15 cellular contexts compared by ENCODE assay signal in the genomic region with DNA sequence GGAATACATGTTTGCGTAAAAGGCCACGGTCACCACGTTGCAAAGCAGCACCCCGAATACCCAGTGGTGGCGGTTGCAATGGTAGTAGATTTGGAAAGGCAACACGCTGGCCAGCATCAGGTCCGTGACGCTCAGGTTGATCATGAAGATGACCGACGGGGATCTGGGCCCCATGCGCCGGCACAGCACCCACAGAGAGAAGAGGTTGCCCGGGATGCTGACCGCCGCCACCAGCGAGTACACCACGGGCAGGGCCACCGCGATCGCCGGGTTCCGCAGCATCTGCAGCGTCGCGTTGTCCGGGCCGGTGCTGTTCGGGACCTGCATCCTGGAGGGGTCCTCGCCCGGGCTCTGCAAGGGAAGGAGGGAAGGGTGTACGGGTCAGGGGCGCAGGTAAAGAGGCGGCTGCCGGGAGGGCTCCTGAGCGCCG. TPM values are rescaled to one million over a fixed set of nuclear protein-coding genes. Genes with fewer than 3 reads are reported as not detected.
DNase-seq lines count a peak whose midpoint lies in the region; ATAC-seq and TF ChIP-seq lines count a peak whose summit lies in the region.
"Had no signal": no experiment of that assay in that cellular context is flagged by ENCODE, and none has a peak within 500 bp of the region (broad histone marks: within the 10 kb centered on the region; RNA-seq: fewer than 3 reads in every experiment).

No MANE protein-coding gene starts in this region.

- WGBS in sigmoid colon, 2 donors = 62 to 78% methylated on average over 36 of the region's 36 CpGs
- 46% methylated on average over 35 of the region's 36 CpGs; no CpG with 5 or more reads in 1 of the 2 donors for WGBS in transverse colon (ENCODE audit: low coverage in 1 of 2), 2 donors

- no peaks in the 10 kb centered on the region for H3K27me3 ChIP-seq in effector memory CD4-positive, alpha-beta T cell (replicated peaks; ENCODE audit: control insufficient read depth, insufficient read depth, low read length, poor library complexity, severe bottlenecking)
- H3K27me3 ChIP-seq in sigmoid colon (peaks cover 11 to 64% (median 13%) of the 10 kb centered on the region in 3 donors), transverse colon (peaks cover 7% of the 10 kb centered on the region)

- H3K36me3 ChIP-seq in effector memory CD4-positive, alpha-beta T cell (ENCODE audit: control insufficient read depth, insufficient read depth, low read length) = peaks cover 24% of the 10 kb centered on the region
- no peaks in the 10 kb centered on the region for H3K36me3 ChIP-seq in sigmoid colon
- H3K36me3 ChIP-seq in transverse colon = no peaks in the 10 kb centered on the region
- H3K36me3 ChIP-seq: prostate gland had no signal

- ATAC-seq in T-cell (replicated peaks in 1 of 4) = no peak
- ATAC-seq: HCT116 had no signal

- CTCF ChIA-PET in T-cell (lab: Charles Lee) = no interaction called here

- H3K36me3 Mint-ChIP-seq in T-helper 2 cell treated with Interferon-gamma antibody and Interleukin-4, amounts not matched to agents 5 μg/mL and 100 μg/mL, for 36 hours (ENCODE audit: low read depth) = peaks cover 67% of the 10 kb centered on the region
- peaks cover 21% of the 10 kb centered on the region for H3K36me3 Mint-ChIP-seq in T-cell

- H3K4me3 Mint-ChIP-seq in T-helper 2 cell treated with Interferon-gamma antibody and Interleukin-4, amounts not matched to agents 5 μg/mL and 100 μg/mL, for 36 hours = peak overlapping the region; percentile 79
- peak overlapping the region in 2 of 3 donors; percentile 34 to 78 for H3K4me3 Mint-ChIP-seq in T-cell

- peaks cover 60% of the 10 kb centered on the region for H3K4me1 Mint-ChIP-seq in T-helper 2 cell treated with Interferon-gamma antibody and Interleukin-4, amounts not matched to agents 5 μg/mL and 100 μg/mL, for 36 hours (ENCODE audit: low read depth)
- H3K4me1 Mint-ChIP-seq in T-cell = peaks cover 80 to 91% (median 89%) of the 10 kb centered on the region in 3 donors

- intact Hi-C loops in sigmoid colon (cut with DNase I) = no loop called here
- intact Hi-C loops in transverse colon (cut with DNase I; ENCODE audit: low total_unique reads) = no loop called here

- peak overlapping the region; percentile 73 for H3K27ac ChIP-seq in effector memory CD4-positive, alpha-beta T cell (ENCODE audit: insufficient read depth, low read length, poor library complexity, severe bottlenecking)
- H3K27ac ChIP-seq in sigmoid colon (no peak overlapping the region), transverse colon (peak overlapping the region in 1 of 4 donors; percentile 69)
- H3K27ac ChIP-seq: dorsolateral prefrontal cortex, prostate gland had no signal

- TF ChIP-seq CTCF in sigmoid colon (IDR thresholded peaks at IDR 0.05) (no peak), transverse colon (IDR thresholded peaks at IDR 0.05) (no peak)

- POLR2A ChIA-PET in T-cell (lab: Charles Lee) = no interaction called here

- peak; percentile 4 for DNase-seq in T-helper 2 cell treated with Interferon-gamma antibody and Interleukin-4, amounts not matched to agents 5 μg/mL and 100 μg/mL, for 36 hours (ENCODE audit: low spot score)
- no peak for DNase-seq in T-helper 2 cell
- DNase-seq in T-cell = peak in 4 of 34 experiments; percentile 2 to 24 (median 8)
- no peak for DNase-seq in effector memory CD4-positive, alpha-beta T cell
- DNase-seq in sigmoid colon = peak; percentile 56
- no peak for DNase-seq in transverse colon
- no peak for DNase-seq in amygdala (lab: John Stamatoyannopoulos, UW)
- no peak for DNase-seq in dermis blood vessel endothelial cell
- DNase-seq: 8988T; DMS 273 treated with DMSO at 0.1 percent for 48 hours; foreskin melanocyte; stimulated activated CD4-positive, alpha-beta T cell treated with anti-CD3 and anti-CD28 coated beads, Interleukin-4, amount 100 ng/mL, for 4 hours had no signal

- H3K4me3 ChIP-seq in effector memory CD4-positive, alpha-beta T cell (ENCODE audit: insufficient read depth, low read depth, low read length, poor library complexity, severe bottlenecking) = no peak overlapping the region
- H3K4me3 ChIP-seq in sigmoid colon (no peak overlapping the region), transverse colon (no peak overlapping the region)
- H3K4me3 ChIP-seq: prostate gland had no signal

- peak overlapping the region; percentile 81 for H3K27ac Mint-ChIP-seq in T-helper 2 cell treated with Interferon-gamma antibody and Interleukin-4, amounts not matched to agents 5 μg/mL and 100 μg/mL, for 36 hours
- H3K27ac Mint-ChIP-seq in T-cell = peak overlapping the region; percentile 68 to 98

- no peak for TF ChIP-seq POLR2A in sigmoid colon (IDR thresholded peaks at IDR 0.05)
- no peak for TF ChIP-seq POLR2A in transverse colon (IDR thresholded peaks at IDR 0.05)

- H3K9me3 ChIP-seq in effector memory CD4-positive, alpha-beta T cell (ENCODE audit: control insufficient read depth, low read length) = no peaks in the 10 kb centered on the region
- H3K9me3 ChIP-seq in sigmoid colon = no peaks in the 10 kb centered on the region
- H3K9me3 ChIP-seq in transverse colon = no peaks in the 10 kb centered on the region
- H3K9me3 ChIP-seq: prostate gland had no signal

- H3K27me3 Mint-ChIP-seq in T-helper 2 cell treated with Interferon-gamma antibody and Interleukin-4, amounts not matched to agents 5 μg/mL and 100 μg/mL, for 36 hours (ENCODE audit: low read depth) = no peaks in the 10 kb centered on the region
- H3K27me3 Mint-ChIP-seq in T-cell = no peaks in the 10 kb centered on the region

- peaks cover 78% of the 10 kb centered on the region for H3K4me1 ChIP-seq in effector memory CD4-positive, alpha-beta T cell (ENCODE audit: control insufficient read depth, insufficient read depth, low read length, poor library complexity, severe bottlenecking)
- H3K4me1 ChIP-seq in sigmoid colon (no peaks in the 10 kb centered on the region), transverse colon (no peaks in the 10 kb centered on the region)
- H3K4me1 ChIP-seq: prostate gland had no signal

- no peak for TF ChIP-seq EP300 in sigmoid colon (IDR thresholded peaks at IDR 0.05)
- TF ChIP-seq EP300 in transverse colon (IDR thresholded peaks at IDR 0.05; ENCODE audit: low read depth) = no peak

- no peaks in the 10 kb centered on the region for H3K9me3 Mint-ChIP-seq in T-helper 2 cell treated with Interferon-gamma antibody and Interleukin-4, amounts not matched to agents 5 μg/mL and 100 μg/mL, for 36 hours
- H3K9me3 Mint-ChIP-seq in T-cell = no peaks in the 10 kb centered on the region

- in situ Hi-C loops in transverse colon (cut with MboI; ENCODE audit: low pct_ligation_motif_present in 1 of 4, low pct_unique_long_range_greater_than_20kb in 1 of 4, low sequenced_read_pairs in 3 of 4) = loop anchor here in 3 of 4 donors (10.0 to 25.0 kb wide), 3 partner anchors 119 to 1146 kb away; a partner anchor contains a TSS

RNA-seq across cellular contexts. Expression of a gene that starts 13.5 kb away (rescaled TPM):
- 10 to 100 TPM; 44.9 to 48.8 (median 45.4) TPM for total RNA-seq in T-cell
- 10 to 100 TPM; 20.8 to 30.6 (median 29.3) TPM for total RNA-seq in sigmoid colon
- polyA plus RNA-seq in sigmoid colon = 10 to 100 TPM; 11.8 to 24.0 (median 21.0) TPM
- total RNA-seq in transverse colon = 10 to 100 TPM in 3 of 4 donors, 1 to 10 TPM in 1; 3.4 to 20.3 (median 18.4) TPM
- 9.7 and 12.5 TPM in 2 replicates for total RNA-seq in dermis blood vessel endothelial cell

Comparison
In these comparisons a context has a peak if more than half of its experiments do, and no peak if none do; other contexts are left out.
1. DNase-seq: peak in T-helper 2 cell treated with Interferon-gamma antibody and Interleukin-4, amounts not matched to agents 5 μg/mL and 100 μg/mL, for 36 hours (single experiment) and sigmoid colon (single experiment); none in T-helper 2 cell (0 of 5), effector memory CD4-positive, alpha-beta T cell (0 of 3), transverse colon (single experiment), amygdala (0 of 56) and dermis blood vessel endothelial cell (single experiment).